8 cellular contexts compared by ENCODE assay signal in genomic region chr10:60236869-60237524, GRCh38.
DNase-seq lines count a peak whose midpoint lies in the region; ATAC-seq and TF ChIP-seq lines count a peak whose summit lies in the region.

No MANE protein-coding gene starts in this region.

- DNase-seq in AG09309 (ENCODE audit: low read depth) (peak; percentile 64), posterior vena cava (ENCODE audit: low spot score) (peak; percentile 73), NCI-H146 (lab: John Stamatoyannopoulos, UW) (no peak), NCI-H187 (lab: John Stamatoyannopoulos, UW) (no peak)

- TF ChIP-seq POLR2A in Raji (IDR thresholded peaks at IDR 0.05; ENCODE audit: insufficient read depth, low read depth, low read length), result peak; percentile 49

- TF ChIP-seq CTCF in AG09309 (IDR thresholded peaks at IDR 0.05; ENCODE audit: control insufficient read depth, insufficient read depth, low read depth, low read length, missing control alignments), result no peak

- ATAC-seq in GM18858 (IDR thresholded peaks at IDR 0.05; ENCODE audit: unreplicated experiment) (peak; percentile 95), HG02970 (IDR thresholded peaks at IDR 0.05; ENCODE audit: low FRiP score, unreplicated experiment) (peak; percentile 98), esophagus mucosa (peak; percentile 61)

- no peak overlapping the region for H3K4me3 ChIP-seq in AG09309 (ENCODE audit: control insufficient read depth, low read depth, low read length)

- intact Hi-C loops in posterior vena cava (cut with DNase I), result no loop called here

Comparison
In these comparisons a context has a peak if more than half of its experiments do, and no peak if none do; other contexts are left out.
1. DNase-seq: peak in AG09309 (single experiment) and posterior vena cava (single experiment); none in NCI-H146 (single experiment) and NCI-H187 (0 of 2).
2. Peak in every context shown above with its lines, with median percentiles within 50 percentile points of each other: ATAC-seq.